In genomic region chr20:60034231-60035110, GRCh38 we compare ENCODE assay signal across 15 cellular contexts.
A peak's percentile ranks its signal among the peaks of the same experiment; 100 is the strongest.
DNase-seq lines count a peak whose midpoint lies in the region; ATAC-seq and TF ChIP-seq lines count a peak whose summit lies in the region.
"Had no signal": no experiment of that assay in that cellular context is flagged by ENCODE, and none has a peak within 500 bp of the region (broad histone marks: within the 10 kb centered on the region; RNA-seq: fewer than 3 reads in every experiment).

No MANE protein-coding gene starts in this region.

- no peaks in the 10 kb centered on the region for H3K27me3 Mint-ChIP-seq in CD8-positive, alpha-beta T cell (ENCODE audit: low read depth)

- H3K36me3 ChIP-seq in adipocyte (ENCODE audit: control insufficient read depth, insufficient read depth, low read length, severe bottlenecking) = no peaks in the 10 kb centered on the region
- H3K36me3 ChIP-seq in heart left ventricle = no peaks in the 10 kb centered on the region
- H3K36me3 ChIP-seq in thymus (ENCODE audit: control insufficient read depth, insufficient read depth) = no peaks in the 10 kb centered on the region
- H3K36me3 ChIP-seq in CD8-positive, alpha-beta T cell (ENCODE audit: insufficient read depth, low read length) = no peaks in the 10 kb centered on the region

- no peaks in the 10 kb centered on the region for H3K9me3 Mint-ChIP-seq in CD8-positive, alpha-beta T cell

- CTCF ChIA-PET in CD8-positive, alpha-beta T cell (lab: Charles Lee) = no interaction called here

- no peak for TF ChIP-seq CTCF in heart left ventricle (IDR thresholded peaks at IDR 0.05)
- no peak for TF ChIP-seq CTCF in CD8-positive, alpha-beta T cell (IDR thresholded peaks at IDR 0.05)
- no peak for TF ChIP-seq CTCF in foreskin keratinocyte (conservative IDR thresholded peaks at IDR 0.05)

- no peaks in the 10 kb centered on the region for H3K36me3 Mint-ChIP-seq in CD8-positive, alpha-beta T cell

- H3K4me1 Mint-ChIP-seq in CD8-positive, alpha-beta T cell (ENCODE audit: low read depth) = no peaks in the 10 kb centered on the region
- H3K4me1 Mint-ChIP-seq: B cell had no signal

- H3K4me3 Mint-ChIP-seq in CD8-positive, alpha-beta T cell = no peak overlapping the region
- H3K4me3 Mint-ChIP-seq: B cell had no signal

- ATAC-seq in heart left ventricle = peak; percentile 96 to 97 (median 96)
- no peak for ATAC-seq in CD8-positive, alpha-beta T cell
- no peak for ATAC-seq in HG03521 (IDR thresholded peaks at IDR 0.05; ENCODE audit: unreplicated experiment)
- no peak for ATAC-seq in foreskin keratinocyte

- H3K9me3 ChIP-seq in adipocyte (ENCODE audit: control insufficient read depth, low read length) = peaks cover 5% of the 10 kb centered on the region
- no peaks in the 10 kb centered on the region for H3K9me3 ChIP-seq in heart left ventricle
- H3K9me3 ChIP-seq in thymus (ENCODE audit: control insufficient read depth) = no peaks in the 10 kb centered on the region
- no peaks in the 10 kb centered on the region for H3K9me3 ChIP-seq in CD8-positive, alpha-beta T cell (ENCODE audit: low read length)

- H3K27ac Mint-ChIP-seq in CD8-positive, alpha-beta T cell = no peak overlapping the region
- H3K27ac Mint-ChIP-seq: B cell had no signal

- peak; percentile 11 for DNase-seq in adipocyte (ENCODE audit: low read depth)
- DNase-seq in heart left ventricle = peak; percentile 70 to 87 (median 74)
- DNase-seq in midbrain (lab: John Stamatoyannopoulos, UW) = peak; percentile 65
- no peak for DNase-seq in activated T-cell treated with anti-CD3 and anti-CD28 coated beads, Interleukin-2, amount 50 U/mL, for 48 hours
- no peak for DNase-seq in CD8-positive, alpha-beta T cell
- DNase-seq in foreskin keratinocyte = no peak
- DNase-seq: activated CD4-positive, CD25-positive, alpha-beta regulatory T cell; amniotic stem cell; DMS79 treated with DMSO at 0.1 percent for 48 hours; effector CD4-positive, alpha-beta T cell; foreskin fibroblast; NCI-H446 treated with DMSO at 0.1 percent for 48 hours had no signal

- H3K27ac ChIP-seq in heart left ventricle (peak overlapping the region; percentile 73 to 94 (median 89)), thymus (ENCODE audit: low read depth) (peak overlapping the region; percentile 25), foreskin keratinocyte (no peak overlapping the region)
- no peak overlapping the region for H3K27ac ChIP-seq in CD8-positive, alpha-beta T cell (ENCODE audit: low read depth, low read length)

- POLR2A ChIA-PET in CD8-positive, alpha-beta T cell (lab: Charles Lee) = no interaction called here

- intact Hi-C loops in heart left ventricle (cut with DNase I) = loop anchor here in 3 of 10 donors (5.0 to 10.0 kb wide), 2 partner anchors 37 to 90 kb away; partner anchors contain the start of genes FAM217B (in 2 of the 3) and PPP1R3D (in 2 of the 3)
- intact Hi-C loops in CD8-positive, alpha-beta T cell (cut with DNase I, micrococcal nuclease) = no loop called here

- TF ChIP-seq POLR2A in heart left ventricle (IDR thresholded peaks at IDR 0.05) = peak in 1 of 2 donors; percentile 52

- peak overlapping the region; percentile 30 for H3K9ac ChIP-seq in adipocyte (ENCODE audit: low read length)

- H3K4me1 ChIP-seq in adipocyte (ENCODE audit: control insufficient read depth, insufficient read depth, low read length) = peaks cover 24% of the 10 kb centered on the region
- H3K4me1 ChIP-seq in heart left ventricle = peaks cover 0 to 25% (median 14%) of the 10 kb centered on the region in 12 donors
- H3K4me1 ChIP-seq in thymus (ENCODE audit: control insufficient read depth, insufficient read depth, low read length) = no peaks in the 10 kb centered on the region
- H3K4me1 ChIP-seq in CD8-positive, alpha-beta T cell (ENCODE audit: insufficient read depth, low read length) = no peaks in the 10 kb centered on the region
- no peaks in the 10 kb centered on the region for H3K4me1 ChIP-seq in foreskin keratinocyte

- H3K27me3 ChIP-seq in adipocyte (replicated peaks; ENCODE audit: control insufficient read depth, insufficient read depth, low read length) (peaks cover 17% of the 10 kb centered on the region), heart left ventricle (no peaks in the 10 kb centered on the region), thymus (ENCODE audit: control insufficient read depth, insufficient read depth) (no peaks in the 10 kb centered on the region), foreskin keratinocyte (no peaks in the 10 kb centered on the region)
- no peaks in the 10 kb centered on the region for H3K27me3 ChIP-seq in CD8-positive, alpha-beta T cell (ENCODE audit: insufficient read depth, low read length)

- 28 to 49% (median 34%) methylated on average over 7 to 9 of the region's 9 CpGs for WGBS in heart left ventricle, 4 donors
- 89% methylated on average over 9 of the region's 9 CpGs for WGBS in thymus

- H3K4me3 ChIP-seq in adipocyte (ENCODE audit: low read length) = no peak overlapping the region
- H3K4me3 ChIP-seq in heart left ventricle = peak overlapping the region in 10 of 12 donors; percentile 6 to 49 (median 34)
- H3K4me3 ChIP-seq in thymus (ENCODE audit: low read length) = no peak overlapping the region
- no peak overlapping the region for H3K4me3 ChIP-seq in CD8-positive, alpha-beta T cell (ENCODE audit: low read depth, low read length)

Comparison
In these comparisons a context has a peak if more than half of its experiments do, and no peak if none do; other contexts are left out.
1. DNase-seq: peak in adipocyte (single experiment), heart left ventricle (5 of 5) and midbrain (single experiment); none in activated T-cell treated with anti-CD3 and anti-CD28 coated beads, Interleukin-2, amount 50 U/mL, for 48 hours (0 of 2), CD8-positive, alpha-beta T cell (0 of 7) and foreskin keratinocyte (0 of 2).
2. H3K4me3 ChIP-seq: peak in heart left ventricle (10 of 12); none in adipocyte (single experiment), thymus (single experiment) and CD8-positive, alpha-beta T cell (single experiment).
3. ATAC-seq: peak in heart left ventricle (4 of 4); none in CD8-positive, alpha-beta T cell (single experiment), HG03521 (single experiment) and foreskin keratinocyte (single experiment).
4. H3K27ac ChIP-seq: peak in heart left ventricle (12 of 12) and thymus (single experiment); none in CD8-positive, alpha-beta T cell (single experiment) and foreskin keratinocyte (single experiment).